12 cellular contexts compared by ENCODE assay signal in genomic region chr14:53570411-53571387, GRCh38.
A peak's percentile ranks its signal among the peaks of the same experiment; 100 is the strongest.
DNase-seq lines count a peak whose midpoint lies in the region; ATAC-seq, FAIRE-seq and TF ChIP-seq lines count a peak whose summit lies in the region.
"Had no signal": no experiment of that assay in that cellular context is flagged by ENCODE, and none has a peak within 500 bp of the region (broad histone marks: within the 10 kb centered on the region; RNA-seq: fewer than 3 reads in every experiment).

No MANE protein-coding gene starts in this region.

- peaks cover 18% of the 10 kb centered on the region for H3K27me3 Mint-ChIP-seq in activated T-cell treated with anti-CD3 and anti-CD28 coated beads, Interleukin-2, amount 50 U/mL, for 24 hours

- DNase-seq in GM12878 (ENCODE audit: low read depth, low spot score) (peak; percentile 69), neuronal stem cell (ENCODE audit: low spot score) (no peak), NCI-H2196 (lab: John Stamatoyannopoulos, UW; ENCODE audit: unreplicated experiment) (no peak), middle frontal gyrus (ENCODE audit: extremely low spot score, low spot score) (no peak)
- no peak for DNase-seq in activated T-cell treated with anti-CD3 and anti-CD28 coated beads, Interleukin-2, amount 50 U/mL, for 24 hours
- DNase-seq: activated naive CD8-positive, alpha-beta T cell treated with anti-CD3 and anti-CD28 coated beads, Interleukin-2, amount 10 ng/mL, durations not matched to agents 7 days and 5 days; COR-L47 had no signal

- in situ Hi-C loops in GM12878 (cut with MboI): no loop called here

- WGBS in GM12878 (ENCODE audit: insufficient coverage, insufficient replicate concordance, low lambda C conversion rate, missing lambda C conversion rate): 33% methylated on average over 9 of the region's 9 CpGs
- no CpG with 5 or more reads among the region's 9 CpGs for WGBS in neuronal stem cell (ENCODE audit: extremely low coverage in 2 of 2, insufficient read length in 2 of 2, insufficient replicate concordance in 1 of 2), 2 donors

- POLR2A ChIA-PET in GM12878 (lab: Charles Lee): no interaction called here

- H4K8ac ChIP-seq in neuronal stem cell (ENCODE audit: low read depth, low read length): no peak overlapping the region

- H4K91ac ChIP-seq in neuronal stem cell (ENCODE audit: low read depth, low read length, poor library complexity): no peak overlapping the region

- H3K4ac ChIP-seq in neuronal stem cell (ENCODE audit: low read length): no peak overlapping the region

- no peak overlapping the region for H3K9ac ChIP-seq in GM12878 (ENCODE audit: control insufficient read depth, insufficient read depth, low read length)
- no peak overlapping the region for H3K9ac ChIP-seq in neuronal stem cell (ENCODE audit: low read depth, low read length, poor library complexity)

- no peaks in the 10 kb centered on the region for H3K27me3 ChIP-seq in GM12878 (replicated peaks in 1 of 2; ENCODE audit: control insufficient read depth in 2 of 2, insufficient read depth in 2 of 2, low read length in 1 of 2)
- no peaks in the 10 kb centered on the region for H3K27me3 ChIP-seq in neuronal stem cell (ENCODE audit: control insufficient read depth in 3 of 3, insufficient read depth in 3 of 3, low read depth in 1 of 3, low read length in 3 of 3)

- intact Hi-C loops in GM12878 (cut with micrococcal nuclease; ENCODE audit: unreplicated experiment): loop anchor here (1.0 kb wide), 2 partner anchors 43 to 131 kb away; no protein-coding TSS in a partner anchor

- TF ChIP-seq CTCF in GM12878 (IDR thresholded peaks at IDR 0.05 in 2 of 3, conservative IDR thresholded peaks at IDR 0.05 in 1 of 3; ENCODE audit: control insufficient read depth in 2 of 3, extremely low read depth in 1 of 3, insufficient read depth in 1 of 3, low read depth in 3 of 3, low read length in 3 of 3): no peak

- peak overlapping the region; percentile 32 for H2AFZ ChIP-seq in GM12878 (ENCODE audit: control insufficient read depth, low read depth, low read length)
- H2AFZ ChIP-seq in neuronal stem cell (ENCODE audit: low read length): no peak overlapping the region
- H2AFZ ChIP-seq: GM23338 had no signal

- H3K4me3 Mint-ChIP-seq in activated T-cell treated with anti-CD3 and anti-CD28 coated beads, Interleukin-2, amount 50 U/mL, for 24 hours: no peak overlapping the region
- H3K4me3 Mint-ChIP-seq: activated naive CD8-positive, alpha-beta T cell treated with anti-CD3 and anti-CD28 coated beads, Interleukin-2, amount 10 ng/mL, durations not matched to agents 7 days and 5 days; GM23338 had no signal

- no peak overlapping the region for H3K23ac ChIP-seq in neuronal stem cell (ENCODE audit: low read depth, low read length, poor library complexity)

- CTCF ChIA-PET in GM12878 (lab: Yijun Ruan, JAX): interaction anchor here (0.6 to 1.1 kb wide), 4 partner anchors 13 to 396 kb away, joined by 3 to 6 read pairs (median 3); no protein-coding TSS in a partner anchor

- RAD21 ChIA-PET in GM12878 (lab: Charles Lee; ENCODE audit: unreplicated experiment): interaction anchor here (0.7 to 4.3 kb wide), 5 partner anchors 25 to 130 kb away, joined by 3 to 25 read pairs (median 6); no protein-coding TSS in a partner anchor

- H3K79me1 ChIP-seq in neuronal stem cell (ENCODE audit: low read depth, low read length): peaks cover 1% of the 10 kb centered on the region

- peaks cover 26% of the 10 kb centered on the region for H3K4me1 ChIP-seq in GM12878 (ENCODE audit: control insufficient read depth, insufficient read depth, low read length)
- no peaks in the 10 kb centered on the region for H3K4me1 ChIP-seq in neuronal stem cell (ENCODE audit: control insufficient read depth in 2 of 2, insufficient read depth in 1 of 2, low read depth in 1 of 2, low read length in 2 of 2)

- no peak overlapping the region for H3K27ac Mint-ChIP-seq in activated T-cell treated with anti-CD3 and anti-CD28 coated beads, Interleukin-2, amount 50 U/mL, for 24 hours
- H3K27ac Mint-ChIP-seq: activated naive CD8-positive, alpha-beta T cell treated with anti-CD3 and anti-CD28 coated beads, Interleukin-2, amount 10 ng/mL, durations not matched to agents 7 days and 5 days; GM23338 had no signal

- H3K14ac ChIP-seq in neuronal stem cell (ENCODE audit: low read length): no peak overlapping the region

- ATAC-seq in GM18519 (IDR thresholded peaks at IDR 0.05; ENCODE audit: low FRiP score, unreplicated experiment): peak; percentile 91
- peak; percentile 95 for ATAC-seq in GM21381 (IDR thresholded peaks at IDR 0.05; ENCODE audit: unreplicated experiment)
- peak; percentile 97 for ATAC-seq in HG03060 (IDR thresholded peaks at IDR 0.05; ENCODE audit: low read depth, unreplicated experiment)
- ATAC-seq in GM12878: peak; percentile 94
- ATAC-seq: GM23338 had no signal

- TF ChIP-seq RAD21 in GM12878 (IDR thresholded peaks at IDR 0.05; ENCODE audit: insufficient read depth, low read depth, low read length): no peak

- H2BK120ac ChIP-seq in neuronal stem cell (ENCODE audit: low read depth, low read length): no peak overlapping the region

- FAIRE-seq in GM12878 (lab: Jason Lieb, UNC): peak; percentile 97

- peak; percentile 84 to 89; a peak in 3 of 4 replicates for TF ChIP-seq EP300 in GM12878 (IDR thresholded peaks at IDR 0.05; ENCODE audit: borderline replicate concordance in 1 of 2, control insufficient read depth in 1 of 2, low read depth in 2 of 2, low read length in 2 of 2)

- H3K4me2 ChIP-seq in GM12878 (ENCODE audit: control insufficient read depth, insufficient read depth) (peak overlapping the region; percentile 60; the same call in 1 of the 2 replicates), neuronal stem cell (ENCODE audit: insufficient read depth, low read length, poor library complexity, severe bottlenecking) (no peak overlapping the region)

- SMC1A ChIA-PET in GM12878 (lab: Charles Lee; ENCODE audit: uncharacterized antibody, unreplicated experiment): interaction anchor here (0.7 to 3.9 kb wide), 14 partner anchors 23 to 461 kb away, joined by 3 to 30 read pairs (median 4); no protein-coding TSS in a partner anchor

- peak overlapping the region; percentile 73 for H3K27ac ChIP-seq in GM12878 (ENCODE audit: control insufficient read depth, insufficient read depth)
- no peak overlapping the region for H3K27ac ChIP-seq in neuronal stem cell (replicated peaks; ENCODE audit: low read length)
- H3K27ac ChIP-seq: neutrophil had no signal

- H3K18ac ChIP-seq in neuronal stem cell (ENCODE audit: low read length): no peak overlapping the region

- H3K36me3 ChIP-seq in GM12878 (ENCODE audit: control insufficient read depth in 2 of 2, insufficient read depth in 2 of 2, low read length in 1 of 2) (no peaks in the 10 kb centered on the region), neuronal stem cell (replicated peaks in 1 of 2; ENCODE audit: control insufficient read depth in 2 of 2, insufficient read depth in 2 of 2, low read length in 2 of 2) (no peaks in the 10 kb centered on the region)
- H3K36me3 ChIP-seq: neutrophil had no signal

- no peaks in the 10 kb centered on the region for H3K36me3 Mint-ChIP-seq in activated T-cell treated with anti-CD3 and anti-CD28 coated beads, Interleukin-2, amount 50 U/mL, for 24 hours (ENCODE audit: low read depth)
- H3K36me3 Mint-ChIP-seq: activated naive CD8-positive, alpha-beta T cell treated with anti-CD3 and anti-CD28 coated beads, Interleukin-2, amount 10 ng/mL, durations not matched to agents 7 days and 5 days had no signal

- no peaks in the 10 kb centered on the region for H4K20me1 ChIP-seq in GM12878 (ENCODE audit: control insufficient read depth, insufficient read depth)

- no peak overlapping the region for H2BK5ac ChIP-seq in neuronal stem cell (ENCODE audit: low read length)

- H2BK12ac ChIP-seq in neuronal stem cell (ENCODE audit: low read length): no peak overlapping the region

- no peaks in the 10 kb centered on the region for H3K9me3 ChIP-seq in GM12878 (replicated peaks; ENCODE audit: control insufficient read depth, insufficient read depth, low read length)
- peaks cover 0 to under 1% of the 10 kb centered on the region in 2 donors for H3K9me3 ChIP-seq in neuronal stem cell (replicated peaks in 1 of 2; ENCODE audit: control insufficient read depth in 2 of 2, insufficient read depth in 1 of 2, low read depth in 1 of 2, low read length in 2 of 2)
- H3K9me3 ChIP-seq: neutrophil had no signal

- no peaks in the 10 kb centered on the region for H3K4me1 Mint-ChIP-seq in activated T-cell treated with anti-CD3 and anti-CD28 coated beads, Interleukin-2, amount 50 U/mL, for 24 hours (ENCODE audit: low read depth)
- H3K4me1 Mint-ChIP-seq: activated naive CD8-positive, alpha-beta T cell treated with anti-CD3 and anti-CD28 coated beads, Interleukin-2, amount 10 ng/mL, durations not matched to agents 7 days and 5 days had no signal

- H3K4me3 ChIP-seq in GM12878 (no peak overlapping the region), neuronal stem cell (ENCODE audit: low read length in 2 of 2) (no peak overlapping the region)
- H3K4me3 ChIP-seq: GM23338 had no signal

- H2AK5ac ChIP-seq in neuronal stem cell (ENCODE audit: low read depth, low read length): no peak overlapping the region

- H3K79me2 ChIP-seq in GM12878 (ENCODE audit: control insufficient read depth, insufficient read depth, low read length): no peaks in the 10 kb centered on the region

- no peak overlapping the region for H2BK15ac ChIP-seq in neuronal stem cell (ENCODE audit: low read length)

- H3K9me3 Mint-ChIP-seq in activated T-cell treated with anti-CD3 and anti-CD28 coated beads, Interleukin-2, amount 50 U/mL, for 24 hours: peaks cover 13% of the 10 kb centered on the region
- H3K9me3 Mint-ChIP-seq: activated naive CD8-positive, alpha-beta T cell treated with anti-CD3 and anti-CD28 coated beads, Interleukin-2, amount 10 ng/mL, durations not matched to agents 7 days and 5 days had no signal

- BruUV-seq in GM12878 (replicated peaks; lab: Mats Ljungman, UMichigan): TSS peak; percentile 96

- no peak for TF ChIP-seq POLR2A in GM12878 (IDR thresholded peaks at IDR 0.05; ENCODE audit: low read depth, low read length)

TF ChIP-seq in GM12878, 131 proteins besides CTCF, POLR2A, EP300 and RAD21 (continues in another document):
- TF ChIP-seq CREB1 (IDR thresholded peaks at IDR 0.05; ENCODE audit: low read depth) (peak; percentile 66), BACH1 (IDR thresholded peaks at IDR 0.05; ENCODE audit: borderline replicate concordance) (no peak; the same call in 1 of the 2 replicates), JUNB (IDR thresholded peaks at IDR 0.05) (peak; percentile 97), PAX5 (IDR thresholded peaks at IDR 0.05; ENCODE audit: borderline replicate concordance, low read depth, low read length) (peak; percentile 93), ASH2L (IDR thresholded peaks at IDR 0.05; ENCODE audit: borderline replicate concordance, low read depth) (no peak)
